ENCODE assay signal across 19 cellular contexts in genomic region chr13:113518080-113518803, GRCh38. TPM values are rescaled to one million over a fixed set of nuclear protein-coding genes. Genes with fewer than 3 reads are reported as not detected.
DNase-seq lines count a peak whose midpoint lies in the region; ATAC-seq and TF ChIP-seq lines count a peak whose summit lies in the region.
"Had no signal": no experiment of that assay in that cellular context is flagged by ENCODE, and none has a peak within 500 bp of the region (broad histone marks: within the 10 kb centered on the region; RNA-seq: fewer than 3 reads in every experiment).

No MANE protein-coding gene starts in this region.

- no peaks in the 10 kb centered on the region for H3K9me3 Mint-ChIP-seq in CD8-positive, alpha-beta memory T cell
- peaks cover 10% of the 10 kb centered on the region for H3K9me3 Mint-ChIP-seq in mesothelial cell of epicardium
- H3K9me3 Mint-ChIP-seq in stimulated activated naive CD8-positive, alpha-beta T cell treated with anti-CD3 and anti-CD28 coated beads, Interleukin-15, amount 100 ng/mL, for 72 hours, result no peaks in the 10 kb centered on the region

- POLR2A ChIA-PET in CD8-positive, alpha-beta memory T cell (lab: Charles Lee), result interaction anchor here (0.8 kb wide), 1 partner anchor 317 kb away, joined by 4 read pairs; no protein-coding TSS in a partner anchor

- CTCF ChIA-PET in CD8-positive, alpha-beta memory T cell (lab: Charles Lee), result no interaction called here

- no peak overlapping the region for H3K9ac ChIP-seq in SK-N-MC (ENCODE audit: insufficient read length)

- H3K27me3 ChIP-seq in CD8-positive, alpha-beta memory T cell (ENCODE audit: insufficient read depth, low read length, poor library complexity, severe bottlenecking), result no peaks in the 10 kb centered on the region

- no peaks in the 10 kb centered on the region for H3K9me3 ChIP-seq in CD8-positive, alpha-beta memory T cell (ENCODE audit: low read length)
- no peaks in the 10 kb centered on the region for H3K9me3 ChIP-seq in SK-N-MC (ENCODE audit: low read depth, low read length)
- H3K9me3 ChIP-seq: Caco-2, HAP-1 had no signal

- peak overlapping the region; percentile 34 to 72 (median 57) for H3K4me3 Mint-ChIP-seq in CD8-positive, alpha-beta memory T cell
- H3K4me3 Mint-ChIP-seq in mesothelial cell of epicardium, result no peak overlapping the region
- H3K4me3 Mint-ChIP-seq in stimulated activated naive CD8-positive, alpha-beta T cell treated with anti-CD3 and anti-CD28 coated beads, Interleukin-15, amount 100 ng/mL, for 72 hours, result peak overlapping the region; percentile 48 to 66

- no peaks in the 10 kb centered on the region for H3K36me3 ChIP-seq in CD8-positive, alpha-beta memory T cell (ENCODE audit: insufficient read depth, low read length)
- peaks cover 3% of the 10 kb centered on the region; the same call in 1 of the 2 replicates for H3K36me3 ChIP-seq in SK-N-MC (ENCODE audit: insufficient read depth, low read length)

- no peak for TF ChIP-seq CTCF in mesothelial cell of epicardium (IDR thresholded peaks at IDR 0.05; ENCODE audit: unreplicated experiment)

- no peak for DNase-seq in CD8-positive, alpha-beta memory T cell
- no peak for DNase-seq in SK-N-MC (ENCODE audit: low read depth, low spot score)
- no peak for DNase-seq in mesothelial cell of epicardium (ENCODE audit: low spot score in 2 of 2, unreplicated experiment in 2 of 2)
- no peak for DNase-seq in stimulated activated naive CD8-positive, alpha-beta T cell treated with anti-CD3 and anti-CD28 coated beads, Interleukin-15, amount 100 ng/mL, for 72 hours
- no peak for DNase-seq in stimulated activated naive CD4-positive, alpha-beta T cell treated with Interleukin-2 at 50 U/mL for 16 hours (lab: John Stamatoyannopoulos, UW)
- DNase-seq in NCI-H2081 treated with DMSO at 0.1 percent for 48 hours (lab: John Stamatoyannopoulos, UW), result no peak
- no peak for DNase-seq in activated gamma-delta T cell treated with Interleukin-2 at 50 U/mL for 16 hours
- DNase-seq: ACHN; Caco-2; Karpas-422; MM.1S; NCI-H1092 treated with DMSO at 0.1 percent for 48 hours; NCI-H2107; NCI-H510A; NCI-H748 treated with DMSO at 0.1 percent for 48 hours; NK-92 treated with Interleukin-12 subunit alpha and Interleukin-12 subunit beta, amount 100 ng/mL, for 24 hours; OCI-M1; SHP77 treated with DMSO at 0.1 percent for 48 hours had no signal

- H3K36me3 Mint-ChIP-seq in CD8-positive, alpha-beta memory T cell, result peaks cover 9 to 37% (median 12%) of the 10 kb centered on the region in 3 donors
- H3K36me3 Mint-ChIP-seq in mesothelial cell of epicardium, result peaks cover 54% of the 10 kb centered on the region

- no peak overlapping the region for H3K27ac ChIP-seq in CD8-positive, alpha-beta memory T cell (ENCODE audit: low read depth, low read length)
- peak overlapping the region; percentile 45; the same call in 1 of the 2 replicates for H3K27ac ChIP-seq in SK-N-MC

- no peaks in the 10 kb centered on the region for H3K27me3 Mint-ChIP-seq in CD8-positive, alpha-beta memory T cell
- H3K27me3 Mint-ChIP-seq in mesothelial cell of epicardium (ENCODE audit: low read depth), result no peaks in the 10 kb centered on the region
- H3K27me3 Mint-ChIP-seq in stimulated activated naive CD8-positive, alpha-beta T cell treated with anti-CD3 and anti-CD28 coated beads, Interleukin-15, amount 100 ng/mL, for 72 hours, result no peaks in the 10 kb centered on the region

- H3K4me1 ChIP-seq in CD8-positive, alpha-beta memory T cell (ENCODE audit: insufficient read depth, low read length), result no peaks in the 10 kb centered on the region
- H3K4me1 ChIP-seq: Caco-2, HAP-1 had no signal

- H3K27ac Mint-ChIP-seq in CD8-positive, alpha-beta memory T cell, result peak overlapping the region in 3 of 8 donors; percentile 28 to 84 (median 40)
- peak overlapping the region; percentile 53 for H3K27ac Mint-ChIP-seq in mesothelial cell of epicardium
- no peak overlapping the region for H3K27ac Mint-ChIP-seq in stimulated activated naive CD8-positive, alpha-beta T cell treated with anti-CD3 and anti-CD28 coated beads, Interleukin-15, amount 100 ng/mL, for 72 hours

- no peak overlapping the region for H3K4me3 ChIP-seq in CD8-positive, alpha-beta memory T cell (ENCODE audit: low read length)
- H3K4me3 ChIP-seq in SK-N-MC, result no peak overlapping the region
- H3K4me3 ChIP-seq: HAP-1 had no signal

- H3K4me1 Mint-ChIP-seq in CD8-positive, alpha-beta memory T cell, result peaks cover 15 to 22% (median 17%) of the 10 kb centered on the region in 3 donors
- peaks cover 7% of the 10 kb centered on the region for H3K4me1 Mint-ChIP-seq in mesothelial cell of epicardium
- peaks cover 23% of the 10 kb centered on the region for H3K4me1 Mint-ChIP-seq in stimulated activated naive CD8-positive, alpha-beta T cell treated with anti-CD3 and anti-CD28 coated beads, Interleukin-15, amount 100 ng/mL, for 72 hours

- ATAC-seq in stimulated activated naive CD8-positive, alpha-beta T cell treated with anti-CD3 and anti-CD28 coated beads, Interleukin-15, amount 100 ng/mL, for 72 hours, result peak; percentile 59

RNA-seq across cellular contexts. Expression of gene DCUN1D2, which starts 27.7 kb away (rescaled TPM):
- 10 to 100 TPM; 16.2 to 16.8 TPM for total RNA-seq in CD8-positive, alpha-beta memory T cell
- 8.8 TPM for polyA plus RNA-seq in CD8-positive, alpha-beta memory T cell
- 34.8 to 43.3 TPM (median 40.2 TPM) in 3 replicates for total RNA-seq in mesothelial cell of epicardium
